Comparison of ENCODE assay signal across 17 cellular contexts in genomic region chr17:74752415-74752814, GRCh38. TPM values are rescaled to one million over a fixed set of nuclear protein-coding genes. Genes with fewer than 3 reads are reported as not detected.
A peak's percentile ranks its signal among the peaks of the same experiment; 100 is the strongest.
DNase-seq lines count a peak whose midpoint lies in the region; ATAC-seq and TF ChIP-seq lines count a peak whose summit lies in the region.
"Had no signal": no experiment of that assay in that cellular context is flagged by ENCODE, and none has a peak within 500 bp of the region (broad histone marks: within the 10 kb centered on the region; RNA-seq: fewer than 3 reads in every experiment).

No MANE protein-coding gene starts in this region.

- H3K4me1 Mint-ChIP-seq in activated CD4-positive, alpha-beta T cell treated with anti-CD3 and anti-CD28 coated beads, Interleukin-2, amount 10 ng/mL, durations not matched to agents 24 days and 14 days: peaks cover 57% of the 10 kb centered on the region
- peaks cover 44% of the 10 kb centered on the region for H3K4me1 Mint-ChIP-seq in WTC11
- H3K4me1 Mint-ChIP-seq in endodermal cell: peaks cover 30% of the 10 kb centered on the region
- H3K4me1 Mint-ChIP-seq in stimulated activated effector memory CD8-positive, alpha-beta T cell treated with anti-CD3 and anti-CD28 coated beads, Interleukin-12 subunit alpha, Interleukin-12 subunit beta, amount 100 ng/mL, for 72 hours: peaks cover 69% of the 10 kb centered on the region

- peaks cover 37% of the 10 kb centered on the region for H3K36me3 Mint-ChIP-seq in activated CD4-positive, alpha-beta T cell treated with anti-CD3 and anti-CD28 coated beads, Interleukin-2, amount 10 ng/mL, durations not matched to agents 24 days and 14 days (ENCODE audit: low read depth)
- peaks cover 8% of the 10 kb centered on the region for H3K36me3 Mint-ChIP-seq in WTC11
- peaks cover 23% of the 10 kb centered on the region for H3K36me3 Mint-ChIP-seq in endodermal cell (ENCODE audit: low read depth)
- peaks cover 70% of the 10 kb centered on the region for H3K36me3 Mint-ChIP-seq in stimulated activated effector memory CD8-positive, alpha-beta T cell treated with anti-CD3 and anti-CD28 coated beads, Interleukin-12 subunit alpha, Interleukin-12 subunit beta, amount 100 ng/mL, for 72 hours

- H3K36me3 ChIP-seq in endodermal cell (ENCODE audit: control insufficient read depth, insufficient read depth, low read length): peaks cover 38% of the 10 kb centered on the region
- H3K36me3 ChIP-seq: colonic mucosa, right atrium auricular region, thoracic aorta had no signal

- H3K9me3 Mint-ChIP-seq in activated CD4-positive, alpha-beta T cell treated with anti-CD3 and anti-CD28 coated beads, Interleukin-2, amount 10 ng/mL, durations not matched to agents 24 days and 14 days: no peaks in the 10 kb centered on the region
- H3K9me3 Mint-ChIP-seq in WTC11: no peaks in the 10 kb centered on the region
- no peaks in the 10 kb centered on the region for H3K9me3 Mint-ChIP-seq in endodermal cell
- H3K9me3 Mint-ChIP-seq in stimulated activated effector memory CD8-positive, alpha-beta T cell treated with anti-CD3 and anti-CD28 coated beads, Interleukin-12 subunit alpha, Interleukin-12 subunit beta, amount 100 ng/mL, for 72 hours: no peaks in the 10 kb centered on the region

- intact Hi-C loops in activated CD4-positive, alpha-beta T cell treated with anti-CD3 and anti-CD28 coated beads, Interleukin-2, amount 10 ng/mL, durations not matched to agents 24 days and 14 days (cut with micrococcal nuclease): no loop called here

- H3K27me3 ChIP-seq in endodermal cell (ENCODE audit: control insufficient read depth, insufficient read depth, low read length, poor library complexity, severe bottlenecking): no peaks in the 10 kb centered on the region
- H3K27me3 ChIP-seq: colonic mucosa, right atrium auricular region had no signal

- CTCF ChIA-PET in WTC11 (lab: Charles Lee): interaction anchor here (0.8 to 1.8 kb wide), 6 partner anchors 8 to 110 kb away, joined by 3 to 5 read pairs (median 4); partner anchors contain the start of gene RAB37

- ATAC-seq in WTC11 (no peak), HG03460 (IDR thresholded peaks at IDR 0.05; ENCODE audit: unreplicated experiment) (no peak), GM21528 (IDR thresholded peaks at IDR 0.05; ENCODE audit: low FRiP score, unreplicated experiment) (no peak)
- ATAC-seq in stimulated activated effector memory CD8-positive, alpha-beta T cell treated with anti-CD3 and anti-CD28 coated beads, Interleukin-12 subunit alpha, Interleukin-12 subunit beta, amount 100 ng/mL, for 72 hours: no peak

- peak overlapping the region; percentile 44 for H3K4me3 ChIP-seq in endodermal cell (ENCODE audit: low read length)
- H3K4me3 ChIP-seq: GM23248, right atrium auricular region, thoracic aorta had no signal

- no peaks in the 10 kb centered on the region for H3K27me3 Mint-ChIP-seq in activated CD4-positive, alpha-beta T cell treated with anti-CD3 and anti-CD28 coated beads, Interleukin-2, amount 10 ng/mL, durations not matched to agents 24 days and 14 days
- H3K27me3 Mint-ChIP-seq in WTC11 (ENCODE audit: low read depth) (peaks cover 3% of the 10 kb centered on the region; the same call in 1 of the 2 replicates), endodermal cell (ENCODE audit: insufficient read depth) (no peaks in the 10 kb centered on the region)

- DNase-seq in activated CD4-positive, alpha-beta T cell treated with anti-CD3 and anti-CD28 coated beads, Interleukin-2, amount 10 ng/mL, durations not matched to agents 24 days and 14 days: no peak
- DNase-seq in activated CD4-positive, alpha-beta T cell treated with anti-CD3 and anti-CD28 coated beads for 4 hours: no peak
- DNase-seq in WTC11 (ENCODE audit: low spot score) (no peak), endodermal cell (no peak), SK-N-DZ (ENCODE audit: low spot score) (no peak)
- no peak for DNase-seq in stimulated activated effector memory CD8-positive, alpha-beta T cell treated with anti-CD3 and anti-CD28 coated beads, Interleukin-12 subunit alpha, Interleukin-12 subunit beta, amount 100 ng/mL, for 72 hours (ENCODE audit: low spot score in 2 of 2)
- DNase-seq: activated effector memory CD4-positive, alpha-beta T cell treated with anti-CD3 and anti-CD28 coated beads, Interleukin-2, amount 50 U/mL, for 16 hours; colonic mucosa; DMS153; GM23248; NCI-H1092 treated with DMSO at 0.1 percent for 48 hours; NCI-H524 treated with DMSO at 0.1 percent for 48 hours; Right ventricle myocardium superior had no signal

- H3K27ac Mint-ChIP-seq in activated CD4-positive, alpha-beta T cell treated with anti-CD3 and anti-CD28 coated beads, Interleukin-2, amount 10 ng/mL, durations not matched to agents 24 days and 14 days: peak overlapping the region; percentile 77
- H3K27ac Mint-ChIP-seq in WTC11 (peak overlapping the region; percentile 77), endodermal cell (no peak overlapping the region)
- peak overlapping the region; percentile 98 for H3K27ac Mint-ChIP-seq in stimulated activated effector memory CD8-positive, alpha-beta T cell treated with anti-CD3 and anti-CD28 coated beads, Interleukin-12 subunit alpha, Interleukin-12 subunit beta, amount 100 ng/mL, for 72 hours

- H3K4me3 Mint-ChIP-seq in activated CD4-positive, alpha-beta T cell treated with anti-CD3 and anti-CD28 coated beads, Interleukin-2, amount 10 ng/mL, durations not matched to agents 24 days and 14 days: peak overlapping the region; percentile 97
- H3K4me3 Mint-ChIP-seq in WTC11: no peak overlapping the region
- H3K4me3 Mint-ChIP-seq in endodermal cell: no peak overlapping the region
- peak overlapping the region; percentile 100 for H3K4me3 Mint-ChIP-seq in stimulated activated effector memory CD8-positive, alpha-beta T cell treated with anti-CD3 and anti-CD28 coated beads, Interleukin-12 subunit alpha, Interleukin-12 subunit beta, amount 100 ng/mL, for 72 hours

- TF ChIP-seq CTCF in WTC11 (IDR thresholded peaks at IDR 0.05) (no peak), endodermal cell (conservative IDR thresholded peaks at IDR 0.05) (no peak)

- peaks cover 4% of the 10 kb centered on the region for H3K9me3 ChIP-seq in endodermal cell (ENCODE audit: control insufficient read depth, low read length)
- H3K9me3 ChIP-seq: colonic mucosa, right atrium auricular region, thoracic aorta had no signal

- H3K9ac ChIP-seq in endodermal cell (ENCODE audit: extremely low read depth, low read length, poor library complexity, severe bottlenecking): no peak overlapping the region
- H3K9ac ChIP-seq: GM23248 had no signal

- H3K4me1 ChIP-seq in endodermal cell (ENCODE audit: control insufficient read depth, insufficient read depth, low read length): peaks cover 19% of the 10 kb centered on the region

- POLR2A ChIA-PET in WTC11 (lab: Charles Lee): no interaction called here

- no peak overlapping the region for H3K27ac ChIP-seq in endodermal cell (ENCODE audit: low read depth, low read length)
- H3K27ac ChIP-seq: GM23248, right atrium auricular region, thoracic aorta had no signal

- WGBS in endodermal cell (ENCODE audit: insufficient coverage in 1 of 2, insufficient read length in 1 of 2), 2 experiments: 86 to 96% methylated on average over 4 to 9 of the region's 9 CpGs

TF ChIP-seq in WTC11, 78 proteins besides CTCF, POLR2A, EP300 and RAD21:
- TF ChIP-seq CREM (CRISPR knock-in tag; IDR thresholded peaks at IDR 0.05): no peak
- peak; percentile 9; the same call in 1 of the 2 replicates for TF ChIP-seq GABPB1 (CRISPR knock-in tag; IDR thresholded peaks at IDR 0.05)
TF ChIP-seq in WTC11: peak in this region for 1.

RNA-seq across cellular contexts. Expression of gene NHERF1, which starts 4.0 kb away (rescaled TPM):
- 134 and 138 TPM in 2 replicates for total RNA-seq in activated CD4-positive, alpha-beta T cell treated with anti-CD3 and anti-CD28 coated beads, Interleukin-2, amount 10 ng/mL, durations not matched to agents 24 days and 14 days
- total RNA-seq in WTC11 (2021) (86.9 to 111 TPM (median 97.1 TPM) in 3 replicates), endodermal cell (100 to 1,000 TPM; 116 to 138 TPM)
- 82.4 TPM for polyA plus RNA-seq in endodermal cell (2013, experiment 1 of 2)
- 82.8 TPM for polyA plus RNA-seq in endodermal cell (2013, experiment 2 of 2)
- 25.8 and 39.1 TPM in 2 replicates for polyA plus RNA-seq in SK-N-DZ (2014; cell fraction: cytosol; rRNA removed)
- 15.7 and 16.5 TPM in 2 replicates for polyA plus RNA-seq in SK-N-DZ (2014; cell fraction: nucleus; rRNA removed)

RNA-seq across cellular contexts. Expression of gene RAB37, which starts 15.4 kb away (rescaled TPM):
- 5.5 and 7.5 TPM in 2 replicates for total RNA-seq in activated CD4-positive, alpha-beta T cell treated with anti-CD3 and anti-CD28 coated beads, Interleukin-2, amount 10 ng/mL, durations not matched to agents 24 days and 14 days
- 8.8 to 9.4 TPM (median 8.9 TPM) in 3 replicates for total RNA-seq in WTC11 (2021)
- 1 to 10 TPM; 6.8 to 8.4 TPM for total RNA-seq in endodermal cell
- 1.8 TPM for polyA plus RNA-seq in endodermal cell (2013, experiment 1 of 2)
- polyA plus RNA-seq in endodermal cell (2013, experiment 2 of 2): 2.0 TPM
- 0.08 and 0.16 TPM in 2 replicates for polyA plus RNA-seq in SK-N-DZ (2014; cell fraction: cytosol; rRNA removed)
- 0.30 TPM in 2 replicates for polyA plus RNA-seq in SK-N-DZ (2014; cell fraction: nucleus; rRNA removed)
- polyA plus RNA-seq: GM23248 had no signal

RNA-seq across cellular contexts. Expression of gene NAT9, which starts 23.7 kb away (rescaled TPM):
- total RNA-seq in activated CD4-positive, alpha-beta T cell treated with anti-CD3 and anti-CD28 coated beads, Interleukin-2, amount 10 ng/mL, durations not matched to agents 24 days and 14 days: 62.7 and 67.6 TPM in 2 replicates
- total RNA-seq in WTC11 (2021) (66.0 to 71.2 TPM (median 67.1 TPM) in 3 replicates), endodermal cell (10 to 100 TPM; 58.3 to 77.3 TPM)
- 52.6 TPM for polyA plus RNA-seq in endodermal cell (2013, experiment 1 of 2)
- 39.7 TPM for polyA plus RNA-seq in endodermal cell (2013, experiment 2 of 2)
- polyA plus RNA-seq in SK-N-DZ (2014; cell fraction: cytosol; rRNA removed): 71.2 and 88.7 TPM in 2 replicates
- 564 and 609 TPM in 2 replicates for polyA plus RNA-seq in SK-N-DZ (2014; cell fraction: nucleus; rRNA removed)

RNA-seq across cellular contexts. Expression of gene CD300LF, which starts 39.7 kb away (rescaled TPM):
- not detected in 2 replicates for total RNA-seq in activated CD4-positive, alpha-beta T cell treated with anti-CD3 and anti-CD28 coated beads, Interleukin-2, amount 10 ng/mL, durations not matched to agents 24 days and 14 days
- total RNA-seq in WTC11 (2021): not detected in 3 replicates
- not detected for total RNA-seq in endodermal cell
- not detected for polyA plus RNA-seq in endodermal cell (2013, experiment 1 of 2)
- not detected for polyA plus RNA-seq in endodermal cell (2013, experiment 2 of 2)
- polyA plus RNA-seq in SK-N-DZ (2014; cell fraction: cytosol; rRNA removed): not detected in 2 replicates
- polyA plus RNA-seq in SK-N-DZ (2014; cell fraction: nucleus; rRNA removed): not detected in 2 replicates
- total RNA-seq: GM23248, Right ventricle myocardium superior had no signal
- polyA plus RNA-seq: GM23248 had no signal

Comparison
In these comparisons a context has a peak if more than half of its experiments do, and no peak if none do; other contexts are left out.
1. H3K4me3 Mint-ChIP-seq: peak in activated CD4-positive, alpha-beta T cell treated with anti-CD3 and anti-CD28 coated beads, Interleukin-2, amount 10 ng/mL, durations not matched to agents 24 days and 14 days (single experiment) and stimulated activated effector memory CD8-positive, alpha-beta T cell treated with anti-CD3 and anti-CD28 coated beads, Interleukin-12 subunit alpha, Interleukin-12 subunit beta, amount 100 ng/mL, for 72 hours (single experiment); none in WTC11 (single experiment) and endodermal cell (single experiment).